ENCODE assay signal across 11 cellular contexts in genomic region chr14:21505009-21505553, GRCh38. TPM values are rescaled to one million over a fixed set of nuclear protein-coding genes. Genes with fewer than 3 reads are reported as not detected.
A peak's percentile ranks its signal among the peaks of the same experiment; 100 is the strongest.
DNase-seq lines count a peak whose midpoint lies in the region; ATAC-seq and TF ChIP-seq lines count a peak whose summit lies in the region.
"Had no signal": no experiment of that assay in that cellular context is flagged by ENCODE, and none has a peak within 500 bp of the region (broad histone marks: within the 10 kb centered on the region; RNA-seq: fewer than 3 reads in every experiment).

No MANE protein-coding gene starts in this region.

- CTCF ChIA-PET in Calu3 (lab: Charles Lee) = no interaction called here

- H3K4me1 Mint-ChIP-seq in naive thymus-derived CD8-positive, alpha-beta T cell = peaks cover 15 to 51% (median 45%) of the 10 kb centered on the region in 4 donors
- H3K4me1 Mint-ChIP-seq in Calu3 (ENCODE audit: low read depth, unreplicated experiment) = peaks cover 18% of the 10 kb centered on the region

- no peak overlapping the region for H3K4me3 Mint-ChIP-seq in naive thymus-derived CD8-positive, alpha-beta T cell
- H3K4me3 Mint-ChIP-seq in Calu3 (ENCODE audit: low read depth, unreplicated experiment) = no peak overlapping the region

- H3K79me2 ChIP-seq in Karpas-422 (ENCODE audit: low read length) = peaks cover 65% of the 10 kb centered on the region

- ATAC-seq in GM18873 (IDR thresholded peaks at IDR 0.05; ENCODE audit: low FRiP score, unreplicated experiment) (peak; percentile 78), GM21786 (IDR thresholded peaks at IDR 0.05; ENCODE audit: unreplicated experiment) (peak; percentile 88)
- ATAC-seq in naive thymus-derived CD8-positive, alpha-beta T cell = peak in 1 of 2 donors; percentile 28
- ATAC-seq: lower lobe of right lung had no signal

- H2AFZ ChIP-seq in Karpas-422 (ENCODE audit: low read length) = no peak overlapping the region

- H3K36me3 ChIP-seq in Karpas-422 (ENCODE audit: insufficient read depth, low read length) (peaks cover 51% of the 10 kb centered on the region), sigmoid colon (peaks cover 0 to 43% (median 20%) of the 10 kb centered on the region in 4 donors)

- H3K4me1 ChIP-seq in Karpas-422 (ENCODE audit: low read length) (peaks cover 12% of the 10 kb centered on the region), sigmoid colon (peaks cover 0 to 17% (median 14%) of the 10 kb centered on the region in 4 donors)

- no peak for TF ChIP-seq CTCF in sigmoid colon (IDR thresholded peaks at IDR 0.05)
- no peak for TF ChIP-seq CTCF in Calu3 (IDR thresholded peaks at IDR 0.05; ENCODE audit: unreplicated experiment)

- H3K4me3 ChIP-seq in Karpas-422 (ENCODE audit: low read length) (no peak overlapping the region), sigmoid colon (no peak overlapping the region)
- H3K4me3 ChIP-seq: lower lobe of right lung had no signal

- no peaks in the 10 kb centered on the region for H3K27me3 Mint-ChIP-seq in naive thymus-derived CD8-positive, alpha-beta T cell
- H3K27me3 Mint-ChIP-seq in Calu3 (ENCODE audit: unreplicated experiment) = no peaks in the 10 kb centered on the region

- no peak for TF ChIP-seq POLR2A in sigmoid colon (IDR thresholded peaks at IDR 0.05)

- no peaks in the 10 kb centered on the region for H3K9me2 ChIP-seq in Karpas-422 (replicated peaks; ENCODE audit: insufficient read depth, low read length)

- BruUV-seq in Calu3 (replicated peaks; lab: Mats Ljungman, UMichigan) = no TSS peak

- H3K4me2 ChIP-seq in Karpas-422 (ENCODE audit: low read depth, low read length, poor library complexity, severe bottlenecking) = no peak overlapping the region

- H3K9me3 ChIP-seq in Karpas-422 (ENCODE audit: low read length) = no peaks in the 10 kb centered on the region
- no peaks in the 10 kb centered on the region for H3K9me3 ChIP-seq in sigmoid colon
- H3K9me3 ChIP-seq: lower lobe of right lung had no signal

- H3K27ac ChIP-seq in Karpas-422 (ENCODE audit: low read length) = peak overlapping the region; percentile 5; the same call in 1 of the 2 replicates
- no peak overlapping the region for H3K27ac ChIP-seq in sigmoid colon
- H3K27ac ChIP-seq: lower lobe of right lung had no signal

- H3K36me3 Mint-ChIP-seq in naive thymus-derived CD8-positive, alpha-beta T cell = peaks cover 2 to 58% (median 4%) of the 10 kb centered on the region in 3 donors
- peaks cover 42% of the 10 kb centered on the region for H3K36me3 Mint-ChIP-seq in Calu3 (ENCODE audit: insufficient read depth, unreplicated experiment)

- H3K9me3 Mint-ChIP-seq in naive thymus-derived CD8-positive, alpha-beta T cell = no peaks in the 10 kb centered on the region
- no peaks in the 10 kb centered on the region for H3K9me3 Mint-ChIP-seq in Calu3 (ENCODE audit: low read depth, unreplicated experiment)

- H3K27me3 ChIP-seq in Karpas-422 (ENCODE audit: low read length) (no peaks in the 10 kb centered on the region), sigmoid colon (no peaks in the 10 kb centered on the region)

- peaks cover 9% of the 10 kb centered on the region; the same call in 1 of the 2 replicates for H4K20me1 ChIP-seq in Karpas-422 (ENCODE audit: insufficient read depth, low read depth, low read length)

- DNase-seq in Karpas-422 (no peak), NCI-H1048 (lab: John Stamatoyannopoulos, UW) (no peak), sigmoid colon (no peak), Calu3 (no peak), NOMO-1 treated with DMSO at 0.1 percent for 48 hours (lab: John Stamatoyannopoulos, UW; ENCODE audit: unreplicated experiment) (no peak)
- DNase-seq in naive thymus-derived CD8-positive, alpha-beta T cell = no peak
- DNase-seq: activated CD4-positive, CD25-positive, alpha-beta regulatory T cell; lower lobe of right lung; NCI-H1417 had no signal

- TF ChIP-seq EP300 in sigmoid colon (IDR thresholded peaks at IDR 0.05) = no peak

- H3K9ac ChIP-seq in Karpas-422 (ENCODE audit: low read length) = no peak overlapping the region

- POLR2A ChIA-PET in naive thymus-derived CD8-positive, alpha-beta T cell (lab: Charles Lee) = no interaction called here

- peak overlapping the region in 7 of 10 donors; percentile 25 to 73 (median 51) for H3K27ac Mint-ChIP-seq in naive thymus-derived CD8-positive, alpha-beta T cell
- H3K27ac Mint-ChIP-seq in Calu3 (ENCODE audit: unreplicated experiment) = no peak overlapping the region

- intact Hi-C loops in sigmoid colon (cut with DNase I) = no loop called here
- intact Hi-C loops in Calu3 (cut with micrococcal nuclease; ENCODE audit: unreplicated experiment) = no loop called here

RNA-seq across cellular contexts. Expression of gene METTL3, which starts 6.1 kb away (rescaled TPM):
- total RNA-seq in Karpas-422 (2014; rRNA removed; shearing (Covaris generic); ENCODE audit: low replicate concordance) = 83.1 and 105 TPM in 2 replicates
- total RNA-seq in naive thymus-derived CD8-positive, alpha-beta T cell = 100 to 1,000 TPM; 113 to 116 TPM
- 10 to 100 TPM; 12.4 to 24.5 (median 20.5) TPM for polyA plus RNA-seq in naive thymus-derived CD8-positive, alpha-beta T cell
- total RNA-seq in sigmoid colon (10 to 100 TPM; 60.9 to 84.9 (median 75.4) TPM), Calu3 (2022) (40.5 and 42.2 TPM in 2 replicates)
- 10 to 100 TPM in 1 of 3 donors, 1 to 10 TPM in 2; 5.4 to 33.5 (median 9.0) TPM for polyA plus RNA-seq in sigmoid colon

RNA-seq across cellular contexts. Expression of gene SALL2, which starts 21.1 kb away (rescaled TPM):
- total RNA-seq in Karpas-422 (2014; rRNA removed; shearing (Covaris generic); ENCODE audit: low replicate concordance) = not detected in 2 replicates
- total RNA-seq in naive thymus-derived CD8-positive, alpha-beta T cell = 1 to 10 TPM; 6.2 to 6.7 TPM
- polyA plus RNA-seq in naive thymus-derived CD8-positive, alpha-beta T cell = 1 to 10 TPM; 2.5 to 3.8 (median 2.5) TPM
- total RNA-seq in sigmoid colon (10 to 100 TPM; 12.8 to 15.8 (median 14.1) TPM), Calu3 (2022) (3.5 and 3.9 TPM in 2 replicates)
- 1 to 10 TPM in 1 of 3 donors, under 1 TPM in 2; 0.46 to 2.9 (median 0.60) TPM for polyA plus RNA-seq in sigmoid colon

RNA-seq across cellular contexts. Expression of gene TOX4, which starts 28.1 kb away (rescaled TPM):
- total RNA-seq in Karpas-422 (2014; rRNA removed; shearing (Covaris generic); ENCODE audit: low replicate concordance) = 32.3 and 56.7 TPM in 2 replicates
- 10 to 100 TPM; 86.2 to 90.2 TPM for total RNA-seq in naive thymus-derived CD8-positive, alpha-beta T cell
- 10 to 100 TPM; 68.6 to 87.5 (median 75.8) TPM for polyA plus RNA-seq in naive thymus-derived CD8-positive, alpha-beta T cell
- 10 to 100 TPM; 40.0 to 71.8 (median 48.5) TPM for total RNA-seq in sigmoid colon
- polyA plus RNA-seq in sigmoid colon = 10 to 100 TPM; 22.2 to 34.2 (median 32.2) TPM
- total RNA-seq in Calu3 (2022) = 77.4 and 78.0 TPM in 2 replicates

RNA-seq across cellular contexts. Expression of gene RAB2B, which starts 28.3 kb away (rescaled TPM):
- total RNA-seq in Karpas-422 (2014; rRNA removed; shearing (Covaris generic); ENCODE audit: low replicate concordance) = 37.6 and 40.3 TPM in 2 replicates
- total RNA-seq in naive thymus-derived CD8-positive, alpha-beta T cell = 10 to 100 TPM; 28.5 to 29.2 TPM
- 10 to 100 TPM in 1 of 3 donors, 1 to 10 TPM in 2; 8.7 to 11.0 (median 9.9) TPM for polyA plus RNA-seq in naive thymus-derived CD8-positive, alpha-beta T cell
- total RNA-seq in sigmoid colon (10 to 100 TPM; 22.7 to 28.5 (median 26.9) TPM), Calu3 (2022) (25.2 and 25.4 TPM in 2 replicates)
- polyA plus RNA-seq in sigmoid colon = 10 to 100 TPM in 1 of 3 donors, 1 to 10 TPM in 2; 6.7 to 10.8 (median 10.0) TPM

RNA-seq across cellular contexts. Expression of gene CHD8, which starts 49.2 kb away (rescaled TPM):
- total RNA-seq in Karpas-422 (2014; rRNA removed; shearing (Covaris generic); ENCODE audit: low replicate concordance) = 152 and 158 TPM in 2 replicates
- 100 to 1,000 TPM; 136 to 146 TPM for total RNA-seq in naive thymus-derived CD8-positive, alpha-beta T cell
- polyA plus RNA-seq in naive thymus-derived CD8-positive, alpha-beta T cell = 10 to 100 TPM; 20.7 to 34.9 (median 29.4) TPM
- total RNA-seq in sigmoid colon (10 to 100 TPM; 36.0 to 53.5 (median 44.8) TPM), Calu3 (2022) (93.1 and 100 TPM in 2 replicates)
- 10 to 100 TPM in 2 of 3 donors, 1 to 10 TPM in 1; 9.0 to 32.9 (median 10.2) TPM for polyA plus RNA-seq in sigmoid colon
